1 cellular context compared by ENCODE assay signal in genomic region chr17:7684856-7685532, GRCh38.
TF ChIP-seq lines count a peak whose summit lies in the region.

No MANE protein-coding gene starts in this region.

TF ChIP-seq in GM12878, 131 proteins besides CTCF, POLR2A, EP300 and RAD21:
- TF ChIP-seq MLLT1 (IDR thresholded peaks at IDR 0.05) (peak; percentile 87), CEBPB (IDR thresholded peaks at IDR 0.05; ENCODE audit: borderline replicate concordance in 1 of 2, low read depth in 2 of 2, low read length in 2 of 2) (no peak)
